ENCODE assay signal across 14 cellular contexts in the genomic region with DNA sequence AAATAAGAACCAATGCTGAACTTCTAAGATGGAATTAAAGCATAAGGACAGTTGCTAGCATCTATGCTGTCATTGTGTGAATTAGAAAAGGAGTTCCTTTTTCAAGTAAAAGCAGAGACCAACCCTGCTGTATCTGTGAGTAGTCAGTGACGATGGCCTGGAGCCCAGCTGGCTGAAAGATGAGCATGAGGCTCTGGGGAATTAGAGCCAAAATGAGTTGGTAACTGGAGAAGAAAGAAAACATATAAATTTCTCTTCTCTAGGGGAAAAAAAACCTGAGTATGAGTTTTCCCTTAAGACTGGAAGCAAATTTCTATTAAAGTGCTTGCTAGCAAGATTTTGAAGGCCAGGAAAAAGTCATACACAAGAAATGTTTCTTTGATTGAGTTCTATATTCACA. TPM values are rescaled to one million over a fixed set of nuclear protein-coding genes. Genes with fewer than 3 reads are reported as not detected.
DNase-seq lines count a peak whose midpoint lies in the region; TF ChIP-seq lines count a peak whose summit lies in the region.
"Had no signal": no experiment of that assay in that cellular context is flagged by ENCODE, and none has a peak within 500 bp of the region (broad histone marks: within the 10 kb centered on the region; RNA-seq: fewer than 3 reads in every experiment).

No MANE protein-coding gene starts in this region.

- H3K27ac Mint-ChIP-seq in glutamatergic neuron (ENCODE audit: unreplicated experiment) (peak overlapping the region; percentile 94), chondrocyte (ENCODE audit: unreplicated experiment) (no peak overlapping the region)
- H3K27ac Mint-ChIP-seq in CD8-positive, alpha-beta memory T cell: no peak overlapping the region

- CTCF ChIA-PET in CD8-positive, alpha-beta memory T cell (lab: Charles Lee): interaction anchor here (0.9 to 1.3 kb wide), 2 partner anchors 10 to 234 kb away, joined by 4 read pairs; no protein-coding TSS in a partner anchor

- DNase-seq in MG63: peak; percentile 43
- DNase-seq in adrenal gland: peak in 5 of 7 donors; percentile 22 to 60 (median 29)
- DNase-seq in glutamatergic neuron: peak; percentile 72
- DNase-seq in stromal cell of bone marrow (ENCODE audit: low read depth): peak; percentile 73
- DNase-seq in Peyer's patch: no peak
- DNase-seq in chondrocyte (ENCODE audit: low spot score): no peak
- DNase-seq in CD8-positive, alpha-beta memory T cell: no peak
- DNase-seq: activated T-cell treated with anti-CD3 and anti-CD28 coated beads, Interleukin-2, amount 50 U/mL, for 48 hours; GOT3; NCI-H1048; NK-92 treated with Interleukin-12 subunit alpha and Interleukin-12 subunit beta, amount 100 ng/mL, for 24 hours; tibial artery had no signal

- H3K36me3 ChIP-seq in MG63 (no peaks in the 10 kb centered on the region), adrenal gland (replicated peaks in 1 of 2) (no peaks in the 10 kb centered on the region), Peyer's patch (no peaks in the 10 kb centered on the region)
- H3K36me3 ChIP-seq in CD8-positive, alpha-beta memory T cell (ENCODE audit: insufficient read depth, low read length): no peaks in the 10 kb centered on the region
- H3K36me3 ChIP-seq: tibial artery had no signal

- intact Hi-C loops in adrenal gland (cut with DNase I): no loop called here

- H3K4me3 ChIP-seq in MG63: no peak overlapping the region
- no peak overlapping the region for H3K4me3 ChIP-seq in adrenal gland
- H3K4me3 ChIP-seq in Peyer's patch: no peak overlapping the region
- H3K4me3 ChIP-seq in CD8-positive, alpha-beta memory T cell (ENCODE audit: low read length): no peak overlapping the region
- H3K4me3 ChIP-seq: tibial artery had no signal

- 27 to 39% (median 33%) methylated on average over 1 of the region's 1 CpG for WGBS in adrenal gland, 4 donors

- H3K9me3 ChIP-seq in MG63: no peaks in the 10 kb centered on the region
- H3K9me3 ChIP-seq in adrenal gland (replicated peaks in 1 of 3): no peaks in the 10 kb centered on the region
- no peaks in the 10 kb centered on the region for H3K9me3 ChIP-seq in Peyer's patch
- no peaks in the 10 kb centered on the region for H3K9me3 ChIP-seq in CD8-positive, alpha-beta memory T cell (ENCODE audit: low read length)
- H3K9me3 ChIP-seq: tibial artery had no signal

- TF ChIP-seq POLR2A in adrenal gland (IDR thresholded peaks at IDR 0.05) (no peak), Peyer's patch (IDR thresholded peaks at IDR 0.05) (no peak)

- H3K4me1 Mint-ChIP-seq in glutamatergic neuron (ENCODE audit: low read depth, unreplicated experiment): peaks cover 10% of the 10 kb centered on the region
- peaks cover 15% of the 10 kb centered on the region for H3K4me1 Mint-ChIP-seq in chondrocyte (ENCODE audit: low read depth)
- H3K4me1 Mint-ChIP-seq in CD8-positive, alpha-beta memory T cell: no peaks in the 10 kb centered on the region

- POLR2A ChIA-PET in CD8-positive, alpha-beta memory T cell (lab: Charles Lee): no interaction called here

- TF ChIP-seq CTCF in adrenal gland (IDR thresholded peaks at IDR 0.05): no peak
- TF ChIP-seq CTCF in glutamatergic neuron (IDR thresholded peaks at IDR 0.05; ENCODE audit: partially characterized antibody, unreplicated experiment): no peak
- no peak for TF ChIP-seq CTCF in Peyer's patch (IDR thresholded peaks at IDR 0.05)
- TF ChIP-seq CTCF in chondrocyte (IDR thresholded peaks at IDR 0.05): no peak

- H3K4me1 ChIP-seq in adrenal gland (replicated peaks in 1 of 2): no peaks in the 10 kb centered on the region
- no peaks in the 10 kb centered on the region for H3K4me1 ChIP-seq in Peyer's patch
- no peaks in the 10 kb centered on the region for H3K4me1 ChIP-seq in CD8-positive, alpha-beta memory T cell (ENCODE audit: insufficient read depth, low read length)
- H3K4me1 ChIP-seq: tibial artery had no signal

- no peak overlapping the region for H3K27ac ChIP-seq in adrenal gland
- H3K27ac ChIP-seq in Peyer's patch: no peak overlapping the region
- H3K27ac ChIP-seq in CD8-positive, alpha-beta memory T cell (ENCODE audit: low read depth, low read length): no peak overlapping the region
- H3K27ac ChIP-seq: tibial artery had no signal

- H3K4me3 Mint-ChIP-seq in glutamatergic neuron (ENCODE audit: unreplicated experiment): peak overlapping the region; percentile 34
- no peak overlapping the region for H3K4me3 Mint-ChIP-seq in chondrocyte (ENCODE audit: unreplicated experiment)
- no peak overlapping the region for H3K4me3 Mint-ChIP-seq in CD8-positive, alpha-beta memory T cell

- no peaks in the 10 kb centered on the region; the same call in 1 of the 2 replicates for H3K27me3 ChIP-seq in MG63
- H3K27me3 ChIP-seq in adrenal gland: no peaks in the 10 kb centered on the region
- H3K27me3 ChIP-seq in Peyer's patch: no peaks in the 10 kb centered on the region
- no peaks in the 10 kb centered on the region for H3K27me3 ChIP-seq in CD8-positive, alpha-beta memory T cell (ENCODE audit: insufficient read depth, low read length, poor library complexity, severe bottlenecking)
- H3K27me3 ChIP-seq: tibial artery had no signal

- peaks cover 12% of the 10 kb centered on the region for H3K36me3 Mint-ChIP-seq in glutamatergic neuron (ENCODE audit: unreplicated experiment)
- H3K36me3 Mint-ChIP-seq in chondrocyte (ENCODE audit: low read depth): peaks cover 2% of the 10 kb centered on the region
- H3K36me3 Mint-ChIP-seq in CD8-positive, alpha-beta memory T cell: no peaks in the 10 kb centered on the region

- H3K9me3 Mint-ChIP-seq in glutamatergic neuron (ENCODE audit: unreplicated experiment) (peaks cover 3% of the 10 kb centered on the region), chondrocyte (ENCODE audit: low read depth) (no peaks in the 10 kb centered on the region)
- H3K9me3 Mint-ChIP-seq in CD8-positive, alpha-beta memory T cell: no peaks in the 10 kb centered on the region

- H3K27me3 Mint-ChIP-seq in glutamatergic neuron (ENCODE audit: unreplicated experiment): peaks cover 4% of the 10 kb centered on the region
- H3K27me3 Mint-ChIP-seq in chondrocyte (ENCODE audit: low read depth): peaks cover 16% of the 10 kb centered on the region
- peaks cover 16 to 39% of the 10 kb centered on the region in 2 donors for H3K27me3 Mint-ChIP-seq in CD8-positive, alpha-beta memory T cell

RNA-seq across cellular contexts. Expression of gene SPZ1, which starts 1.6 kb away (rescaled TPM):
- total RNA-seq in MG63 (2014; rRNA removed; shearing (Covaris generic); ENCODE audit: low replicate concordance): not detected in 2 replicates
- total RNA-seq in adrenal gland (not detected), glutamatergic neuron (ENCODE audit: unreplicated experiment) (not detected), Peyer's patch (not detected), chondrocyte (not detected in 3 replicates)
- not detected for polyA plus RNA-seq in adrenal gland
- total RNA-seq in CD8-positive, alpha-beta memory T cell: not detected
- not detected for polyA plus RNA-seq in CD8-positive, alpha-beta memory T cell
- total RNA-seq: bronchial epithelial cell, endothelial cell of umbilical vein had no signal
- polyA plus RNA-seq: endothelial cell of umbilical vein had no signal

Comparison
In these comparisons a context has a peak if more than half of its experiments do, and no peak if none do; other contexts are left out.
1. DNase-seq: peak in MG63 (single experiment), adrenal gland (5 of 7), glutamatergic neuron (single experiment) and stromal cell of bone marrow (single experiment); none in Peyer's patch (0 of 3), chondrocyte (single experiment) and CD8-positive, alpha-beta memory T cell (0 of 5).